Comparison of ENCODE assay signal across 1 cellular context in genomic region chr5:37370550-37370863, GRCh38.
TF ChIP-seq lines count a peak whose summit lies in the region.

No MANE protein-coding gene starts in this region.

TF ChIP-seq in GM23338, 12 proteins besides CTCF, POLR2A, EP300 and RAD21 (continued from another document):
- TF ChIP-seq ZNF462 (CRISPR knock-in tag; IDR thresholded peaks at IDR 0.05), result no peak
- no peak for TF ChIP-seq ZNF331 (CRISPR knock-in tag; IDR thresholded peaks at IDR 0.05; ENCODE audit: low read depth)
- no peak for TF ChIP-seq ZNF114 (CRISPR knock-in tag; IDR thresholded peaks at IDR 0.05)
- no peak for TF ChIP-seq EZH2phosphoT487 (IDR thresholded peaks at IDR 0.05; ENCODE audit: unreplicated experiment)
- TF ChIP-seq REST (IDR thresholded peaks at IDR 0.05; ENCODE audit: unreplicated experiment), result no peak
- no peak for TF ChIP-seq JUNB (IDR thresholded peaks at IDR 0.05; ENCODE audit: unreplicated experiment)
